Comparison of ENCODE assay signal across 1 cellular context in the genomic region with DNA sequence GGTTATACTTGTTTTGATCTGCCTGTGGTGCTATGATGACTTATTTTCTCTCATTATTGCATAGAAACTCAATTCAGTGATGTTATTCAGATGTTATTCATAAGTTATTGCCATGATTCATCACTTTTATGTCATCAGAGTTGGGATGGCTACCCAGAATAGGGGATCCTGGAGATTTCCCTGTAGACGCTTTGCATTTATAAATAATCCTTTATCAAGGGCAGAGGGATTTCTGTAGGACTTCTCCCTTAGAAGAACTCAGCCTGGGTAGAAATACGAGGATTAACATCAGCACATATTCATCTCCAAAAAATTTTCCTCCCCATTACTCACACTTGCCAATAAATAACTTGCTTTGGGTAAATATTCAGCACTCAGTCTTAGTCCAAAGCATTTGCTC.
TF ChIP-seq lines count a peak whose summit lies in the region.

No MANE protein-coding gene starts in this region.

TF ChIP-seq in HepG2, 621 proteins besides CTCF, POLR2A, EP300 and RAD21:
- no peak for TF ChIP-seq ZNF34 (CRISPR knock-in tag; IDR thresholded peaks at IDR 0.05; ENCODE audit: borderline replicate concordance)
